Comparison of ENCODE assay signal across 8 cellular contexts in genomic region chr17:50865868-50866260, GRCh38. TPM values are rescaled to one million over a fixed set of nuclear protein-coding genes. Genes with fewer than 3 reads are reported as not detected.
A peak's percentile ranks its signal among the peaks of the same experiment; 100 is the strongest.
DNase-seq lines count a peak whose midpoint lies in the region; ATAC-seq and TF ChIP-seq lines count a peak whose summit lies in the region.

No MANE protein-coding gene starts in this region.

- H3K9me3 ChIP-seq in AG04450 (ENCODE audit: control insufficient read depth, insufficient read depth, low read length) = peaks cover 3% of the 10 kb centered on the region; the same call in 1 of the 2 replicates
- H3K9me3 ChIP-seq in Panc1 (ENCODE audit: control insufficient read depth, insufficient read depth, low read depth, low read length) = no peaks in the 10 kb centered on the region
- H3K9me3 ChIP-seq in gastrocnemius medialis = no peaks in the 10 kb centered on the region

- intact Hi-C loops in Panc1 (cut with micrococcal nuclease; ENCODE audit: unreplicated experiment) = no loop called here
- intact Hi-C loops in gastrocnemius medialis (cut with DNase I; ENCODE audit: low total_unique reads) = loop anchor here (2.0 to 10.0 kb wide), 4 partner anchors 39 to 701 kb away; partner anchors contain the start of genes NME1, SGCA and SPAG9

- no TSS peak for BruUV-seq in Panc1 (replicated peaks; lab: Mats Ljungman, UMichigan)

- DNase-seq in AG04450 (ENCODE audit: low read depth, low spot score) = no peak
- DNase-seq in Panc1 (ENCODE audit: low read depth, low spot score) = no peak
- DNase-seq in fibroblast of the aortic adventitia (ENCODE audit: low read depth) = no peak
- DNase-seq in gastrocnemius medialis = no peak
- DNase-seq in stimulated activated CD4-positive, alpha-beta T cell treated with anti-CD3 and anti-CD28 coated beads, Interleukin-1b, Interleukin-23, amount 100 ng/mL, for 48 hours = no peak
- DNase-seq in germinal center (ENCODE audit: low spot score) = no peak
- DNase-seq in SKM-1 (lab: John Stamatoyannopoulos, UW; ENCODE audit: unreplicated experiment) = no peak

- H3K4me1 ChIP-seq in Panc1 (ENCODE audit: control insufficient read depth, insufficient read depth, low read length) = peaks cover 33% of the 10 kb centered on the region
- peaks cover 33 to 54% of the 10 kb centered on the region in 2 donors for H3K4me1 ChIP-seq in gastrocnemius medialis

- POLR2A ChIA-PET in AG04450 (lab: Yijun Ruan, JAX) = interaction anchor here (0.6 to 3.2 kb wide), 50 partner anchors 9 to 363 kb away, joined by 3 to 85 read pairs (median 5); partner anchors contain the start of gene LUC7L3
- POLR2A ChIA-PET in Panc1 (lab: Charles Lee) = interaction anchor here (0.5 to 3.2 kb wide), 17 partner anchors 13 to 478 kb away, joined by 3 to 30 read pairs (median 4); no protein-coding TSS in a partner anchor

- H3K4me3 ChIP-seq in AG04450 (ENCODE audit: low read depth, low read length) = peak overlapping the region; percentile 94
- H3K4me3 ChIP-seq in Panc1 (ENCODE audit: low read depth in 2 of 2, low read length in 2 of 2) = peak overlapping the region; percentile 72 to 95
- H3K4me3 ChIP-seq in fibroblast of the aortic adventitia (ENCODE audit: low read depth, low read length) = peak overlapping the region; percentile 88
- peak overlapping the region; percentile 66 to 98 (median 83) for H3K4me3 ChIP-seq in gastrocnemius medialis

- H3K27me3 ChIP-seq in AG04450 (ENCODE audit: control insufficient read depth, insufficient read depth, low read length) (no peaks in the 10 kb centered on the region), Panc1 (ENCODE audit: control insufficient read depth, insufficient read depth, low read length) (no peaks in the 10 kb centered on the region), gastrocnemius medialis (no peaks in the 10 kb centered on the region)

- H3K27ac ChIP-seq in AG04450 (ENCODE audit: low read depth, low read length) = no peak overlapping the region
- H3K27ac ChIP-seq in Panc1 (ENCODE audit: low read length) = peak overlapping the region; percentile 96; the same call in 1 of the 2 replicates
- peak overlapping the region; percentile 98 to 100 (median 99) for H3K27ac ChIP-seq in gastrocnemius medialis

- in situ Hi-C loops in Panc1 (cut with HindIII; ENCODE audit: low pct_unique_long_range_greater_than_20kb, low sequenced_read_pairs) = no loop called here
- in situ Hi-C loops in gastrocnemius medialis (cut with MboI; ENCODE audit: low sequenced_read_pairs in 4 of 4) = loop anchor here in 3 of 4 donors (10.0 to 25.0 kb wide), 2 partner anchors 249 to 296 kb away; partner anchors contain the start of genes NME1 (in 2 of the 3) and NME2 (in 2 of the 3)

- CTCF ChIA-PET in AG04450 (lab: Charles Lee) (interaction anchor here (0.8 to 1.8 kb wide), 3 partner anchors 14 to 91 kb away, joined by 4 to 5 read pairs (median 5); no protein-coding TSS in a partner anchor), Panc1 (lab: Charles Lee) (interaction anchor here (0.8 kb wide), 1 partner anchor 17 kb away, joined by 3 read pairs; no protein-coding TSS in a partner anchor)

- TF ChIP-seq POLR2A in gastrocnemius medialis (IDR thresholded peaks at IDR 0.05) = no peak

- TF ChIP-seq CTCF in AG04450 (IDR thresholded peaks at IDR 0.05; ENCODE audit: low read depth, low read length) = no peak
- TF ChIP-seq CTCF in Panc1 (IDR thresholded peaks at IDR 0.05) = no peak
- TF ChIP-seq CTCF in fibroblast of the aortic adventitia (IDR thresholded peaks at IDR 0.05; ENCODE audit: insufficient read depth, low read length) = no peak
- no peak for TF ChIP-seq CTCF in gastrocnemius medialis (IDR thresholded peaks at IDR 0.05 in 4 of 5, conservative IDR thresholded peaks at IDR 0.05 in 1 of 5)

- ATAC-seq in GM21528 (IDR thresholded peaks at IDR 0.05; ENCODE audit: low FRiP score, unreplicated experiment) (peak; percentile 10), Panc1 (peak; percentile 3), gastrocnemius medialis (peak; percentile 0)

- H3K36me3 ChIP-seq in Panc1 (ENCODE audit: control insufficient read depth, insufficient read depth, low read length) (peaks cover 25% of the 10 kb centered on the region), gastrocnemius medialis (peaks cover 0 to 21% of the 10 kb centered on the region in 2 donors)

RNA-seq across cellular contexts. Expression of gene TOB1, which starts 0.3 kb away (rescaled TPM):
- polyA plus RNA-seq in AG04450 (2011; rRNA removed) = 18.3 and 20.3 TPM in 2 replicates
- 31.2 and 44.4 TPM in 2 replicates for polyA minus RNA-seq in AG04450 (2011; rRNA and poly(A)+ RNA removed)
- 117 TPM for total RNA-seq in Panc1 (2021; ENCODE audit: unreplicated experiment)
- 82.6 TPM for polyA plus RNA-seq in Panc1 (2012; ENCODE audit: insufficient read length)
- 12.0 and 21.1 TPM in 2 replicates for total RNA-seq in fibroblast of the aortic adventitia (ENCODE audit: low replicate concordance)
- total RNA-seq in gastrocnemius medialis = 10 to 100 TPM; 13.6 to 53.5 (median 28.2) TPM

RNA-seq across cellular contexts. Expression of gene WFIKKN2, which starts 30.5 kb away (rescaled TPM):
- polyA plus RNA-seq in AG04450 (2011; rRNA removed) = 0.07 and 0.10 TPM in 2 replicates
- 0.22 and 0.28 TPM in 2 replicates for polyA minus RNA-seq in AG04450 (2011; rRNA and poly(A)+ RNA removed)
- total RNA-seq in Panc1 (2021; ENCODE audit: unreplicated experiment) (0.05 TPM), fibroblast of the aortic adventitia (ENCODE audit: low replicate concordance) (under 0.01 and 0.25 TPM in 2 replicates), gastrocnemius medialis (under 1 TPM in 3 of 4 donors, not detected in 1; 0.09 to 0.22 (median 0.20) TPM)
- polyA plus RNA-seq in Panc1 (2012; ENCODE audit: insufficient read length) = not detected
